1 cellular context compared by ENCODE assay signal in the genomic region with DNA sequence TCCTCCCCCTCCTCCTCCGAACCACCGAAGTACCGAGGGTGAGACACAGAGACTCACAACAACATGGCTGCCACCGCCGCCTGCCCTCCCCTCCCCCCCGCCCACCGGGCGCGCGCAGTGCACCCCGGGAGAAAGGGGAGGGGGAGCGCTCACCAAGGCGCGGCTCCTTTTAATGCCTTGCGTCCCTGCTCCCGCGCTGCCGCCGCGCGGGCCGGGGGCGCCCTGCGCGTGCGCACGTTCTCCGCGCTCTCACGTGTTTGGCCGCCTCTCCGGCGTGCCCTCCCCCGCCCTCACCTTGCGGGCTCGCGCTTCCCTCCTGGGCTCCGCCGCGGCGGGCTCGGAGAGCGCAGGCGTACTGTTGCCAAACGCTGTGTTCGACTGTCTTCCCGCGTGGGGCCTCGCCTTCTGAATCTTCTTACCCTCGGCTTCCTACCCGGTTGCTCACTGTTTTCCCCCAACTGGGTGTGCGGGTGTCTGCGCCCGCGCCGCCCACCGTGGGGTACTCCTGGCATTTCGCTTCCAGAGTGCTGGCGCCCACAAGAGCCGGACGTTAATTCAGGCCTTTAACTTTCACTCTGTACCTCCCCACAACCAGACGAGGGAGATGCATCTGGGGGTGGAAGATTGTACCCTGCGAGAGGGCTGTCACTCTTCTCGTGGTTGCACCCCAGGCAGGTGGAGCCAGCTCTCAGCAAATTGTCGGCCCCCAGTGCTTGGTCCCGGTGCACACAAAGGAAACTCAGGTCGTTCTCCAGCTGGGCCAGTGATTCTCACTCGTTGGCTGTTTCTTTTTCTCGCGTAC.
TF ChIP-seq lines count a peak whose summit lies in the region.

Gene PUM2, minus strand, starts transcription at position 92 of the 802 bp plus-strand sequence. CDS start 23,484 bp downstream, outside the sequence.

TF ChIP-seq in liver, 16 proteins besides CTCF, POLR2A, EP300 and RAD21 (continued from another document):
- TF ChIP-seq, protein P1, sequence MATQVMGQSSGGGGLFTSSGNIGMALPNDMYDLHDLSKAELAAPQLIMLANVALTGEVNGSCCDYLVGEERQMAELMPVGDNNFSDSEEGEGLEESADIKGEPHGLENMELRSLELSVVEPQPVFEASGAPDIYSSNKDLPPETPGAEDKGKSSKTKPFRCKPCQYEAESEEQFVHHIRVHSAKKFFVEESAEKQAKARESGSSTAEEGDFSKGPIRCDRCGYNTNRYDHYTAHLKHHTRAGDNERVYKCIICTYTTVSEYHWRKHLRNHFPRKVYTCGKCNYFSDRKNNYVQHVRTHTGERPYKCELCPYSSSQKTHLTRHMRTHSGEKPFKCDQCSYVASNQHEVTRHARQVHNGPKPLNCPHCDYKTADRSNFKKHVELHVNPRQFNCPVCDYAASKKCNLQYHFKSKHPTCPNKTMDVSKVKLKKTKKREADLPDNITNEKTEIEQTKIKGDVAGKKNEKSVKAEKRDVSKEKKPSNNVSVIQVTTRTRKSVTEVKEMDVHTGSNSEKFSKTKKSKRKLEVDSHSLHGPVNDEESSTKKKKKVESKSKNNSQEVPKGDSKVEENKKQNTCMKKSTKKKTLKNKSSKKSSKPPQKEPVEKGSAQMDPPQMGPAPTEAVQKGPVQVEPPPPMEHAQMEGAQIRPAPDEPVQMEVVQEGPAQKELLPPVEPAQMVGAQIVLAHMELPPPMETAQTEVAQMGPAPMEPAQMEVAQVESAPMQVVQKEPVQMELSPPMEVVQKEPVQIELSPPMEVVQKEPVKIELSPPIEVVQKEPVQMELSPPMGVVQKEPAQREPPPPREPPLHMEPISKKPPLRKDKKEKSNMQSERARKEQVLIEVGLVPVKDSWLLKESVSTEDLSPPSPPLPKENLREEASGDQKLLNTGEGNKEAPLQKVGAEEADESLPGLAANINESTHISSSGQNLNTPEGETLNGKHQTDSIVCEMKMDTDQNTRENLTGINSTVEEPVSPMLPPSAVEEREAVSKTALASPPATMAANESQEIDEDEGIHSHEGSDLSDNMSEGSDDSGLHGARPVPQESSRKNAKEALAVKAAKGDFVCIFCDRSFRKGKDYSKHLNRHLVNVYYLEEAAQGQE (IDR thresholded peaks at IDR 0.05): no peak
- TF ChIP-seq FOXA2 (IDR thresholded peaks at IDR 0.05): no peak
- TF ChIP-seq FOXA1 (IDR thresholded peaks at IDR 0.05): no peak
- TF ChIP-seq RXRA (IDR thresholded peaks at IDR 0.05): no peak
- TF ChIP-seq GABPA (IDR thresholded peaks at IDR 0.05 in 1 of 2, conservative IDR thresholded peaks at IDR 0.05 in 1 of 2): no peak
